Comparison of ENCODE assay signal across 17 cellular contexts in the genomic region with DNA sequence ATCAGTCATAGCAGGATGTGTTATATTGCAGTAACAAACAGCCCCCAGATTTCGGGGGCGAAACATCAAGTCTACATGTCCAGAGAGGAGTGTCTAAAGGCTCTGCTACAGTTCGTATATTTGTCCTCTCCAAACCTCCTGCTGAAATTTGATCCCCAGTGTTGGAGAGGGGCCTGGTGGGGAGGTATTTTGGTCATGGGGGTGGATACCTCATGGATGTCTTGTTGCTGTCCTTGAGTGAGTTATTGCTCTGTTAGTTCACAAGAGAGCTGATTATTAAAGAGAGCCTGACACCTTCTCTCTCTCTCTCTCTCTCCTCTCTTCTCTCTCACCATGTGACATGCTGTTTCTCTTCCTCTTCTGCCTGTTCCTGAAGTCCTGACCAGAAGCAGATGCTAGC.
DNase-seq lines count a peak whose midpoint lies in the region; ATAC-seq lines count a peak whose summit lies in the region.
"Had no signal": no experiment of that assay in that cellular context is flagged by ENCODE, and none has a peak within 500 bp of the region (broad histone marks: within the 10 kb centered on the region; RNA-seq: fewer than 3 reads in every experiment).

No MANE protein-coding gene starts in this region.

- DNase-seq in NCI-H2029 (lab: John Stamatoyannopoulos, UW) (peak; percentile 7), NCI-H2029 treated with DMSO at 0.1 percent for 48 hours (lab: John Stamatoyannopoulos, UW) (no peak), globus pallidus (ENCODE audit: low spot score) (peak; percentile 7), pons (ENCODE audit: low spot score) (peak; percentile 47)
- DNase-seq: BE2C; CD4-positive, CD25-positive, alpha-beta regulatory T cell; HCEC 1CT; NCI-H1105; NCI-H1436 treated with DMSO at 0.1 percent for 48 hours; NCI-H1930; NCI-H2227 treated with DMSO at 0.1 percent for 48 hours; NCI-H526 treated with DMSO at 0.1 percent for 48 hours; PC-9; Right ventricle myocardium superior had no signal

- no peak for ATAC-seq in GM19397 (IDR thresholded peaks at IDR 0.05; ENCODE audit: unreplicated experiment)
- ATAC-seq in GM21390 (IDR thresholded peaks at IDR 0.05; ENCODE audit: unreplicated experiment) = no peak
- no peak for ATAC-seq in GM21576 (IDR thresholded peaks at IDR 0.05; ENCODE audit: unreplicated experiment)
